Comparison of ENCODE assay signal across 10 cellular contexts in genomic region chr2:216014006-216014405, GRCh38. TPM values are rescaled to one million over a fixed set of nuclear protein-coding genes. Genes with fewer than 3 reads are reported as not detected.
DNase-seq lines count a peak whose midpoint lies in the region; ATAC-seq, FAIRE-seq and TF ChIP-seq lines count a peak whose summit lies in the region.
"Had no signal": no experiment of that assay in that cellular context is flagged by ENCODE, and none has a peak within 500 bp of the region (broad histone marks: within the 10 kb centered on the region; RNA-seq: fewer than 3 reads in every experiment).

No MANE protein-coding gene starts in this region.

- TF ChIP-seq CTCF in HFF-Myc (IDR thresholded peaks at IDR 0.05; ENCODE audit: low read depth, low read length, missing control alignments) (no peak), thyroid gland (IDR thresholded peaks at IDR 0.05) (no peak)

- no peak overlapping the region for H2AFZ ChIP-seq in ACC112 (ENCODE audit: low read length, unreplicated experiment)

- H4K5ac ChIP-seq in mesendoderm (ENCODE audit: low read length), result no peak overlapping the region

- FAIRE-seq in H54 (lab: Jason Lieb, UNC), result no peak

- H3K4me3 ChIP-seq in ACC112 (ENCODE audit: low read depth, low read length), result peak overlapping the region; percentile 95; the same call in 1 of the 2 replicates
- peak overlapping the region; percentile 61; the same call in 1 of the 2 replicates for H3K4me3 ChIP-seq in HFF-Myc (replicated peaks; ENCODE audit: low read depth, low read length)
- no peak overlapping the region for H3K4me3 ChIP-seq in mesendoderm (ENCODE audit: low read length)
- no peak overlapping the region for H3K4me3 ChIP-seq in thyroid gland (replicated peaks in 1 of 3)

- H3K27me3 Mint-ChIP-seq in activated T-helper 2 cell treated with anti-CD3 and anti-CD28 coated beads, Interferon-gamma antibody, Interleukin-2, Interleukin-4, amounts not matched to agents 10 μg/mL and 5 μg/mL and 100 μg/mL, durations not matched to agents 14 hours and 24 hours and 36 hours (ENCODE audit: low read depth), result no peaks in the 10 kb centered on the region

- intact Hi-C loops in activated T-helper 2 cell treated with anti-CD3 and anti-CD28 coated beads, Interferon-gamma antibody, Interleukin-2, Interleukin-4, amounts not matched to agents 10 μg/mL and 5 μg/mL and 100 μg/mL, durations not matched to agents 14 hours and 24 hours and 36 hours (cut with micrococcal nuclease), result loop anchor here (10.0 kb wide), 1 partner anchor 269 kb away; no protein-coding TSS in a partner anchor
- intact Hi-C loops in thyroid gland (cut with DNase I), result no loop called here

- H3K27ac ChIP-seq in ACC112 (ENCODE audit: low read depth, low read length) (no peak overlapping the region), mesendoderm (ENCODE audit: low read depth, low read length) (no peak overlapping the region), thyroid gland (no peak overlapping the region)
- H3K27ac ChIP-seq: thoracic aorta had no signal

- no peak overlapping the region for H3K4me2 ChIP-seq in mesendoderm (ENCODE audit: low read length)

- no peaks in the 10 kb centered on the region for H3K9me3 ChIP-seq in thyroid gland
- H3K9me3 ChIP-seq: thoracic aorta had no signal

- H3K79me2 ChIP-seq in ACC112 (ENCODE audit: control insufficient read depth, insufficient read depth, low read length, unreplicated experiment), result no peaks in the 10 kb centered on the region
- peaks cover 19% of the 10 kb centered on the region for H3K79me2 ChIP-seq in mesendoderm (ENCODE audit: control insufficient read depth, insufficient read depth, low read length)

- no peak for ATAC-seq in GM19467 (IDR thresholded peaks at IDR 0.05; ENCODE audit: unreplicated experiment)

- no peak overlapping the region for H3K9ac ChIP-seq in mesendoderm (ENCODE audit: low read length)

- no peaks in the 10 kb centered on the region for H3K36me3 ChIP-seq in ACC112 (ENCODE audit: insufficient read depth, low read length)
- no peaks in the 10 kb centered on the region for H3K36me3 ChIP-seq in mesendoderm (ENCODE audit: control insufficient read depth, insufficient read depth, low read length)
- no peaks in the 10 kb centered on the region for H3K36me3 ChIP-seq in thyroid gland
- H3K36me3 ChIP-seq: thoracic aorta had no signal

- no peak for TF ChIP-seq POLR2A in H54 (IDR thresholded peaks at IDR 0.05; ENCODE audit: low read depth, low read length)
- TF ChIP-seq POLR2A in thyroid gland (IDR thresholded peaks at IDR 0.05), result no peak

- H3K36me3 Mint-ChIP-seq in activated T-helper 2 cell treated with anti-CD3 and anti-CD28 coated beads, Interferon-gamma antibody, Interleukin-2, Interleukin-4, amounts not matched to agents 10 μg/mL and 5 μg/mL and 100 μg/mL, durations not matched to agents 14 hours and 24 hours and 36 hours (ENCODE audit: low read depth), result no peaks in the 10 kb centered on the region

- peaks cover 1% of the 10 kb centered on the region for H3K79me1 ChIP-seq in mesendoderm (ENCODE audit: low read length)

- H2BK15ac ChIP-seq in mesendoderm (replicated peaks; ENCODE audit: low read depth), result no peak overlapping the region

- no peak overlapping the region for H3K18ac ChIP-seq in mesendoderm (ENCODE audit: low read length)

- H3K27me3 ChIP-seq in ACC112 (ENCODE audit: insufficient read depth, low read length) (no peaks in the 10 kb centered on the region), mesendoderm (ENCODE audit: insufficient read depth, low read length, poor library complexity) (no peaks in the 10 kb centered on the region), thyroid gland (no peaks in the 10 kb centered on the region)
- H3K27me3 ChIP-seq: foreskin keratinocyte had no signal

- peak overlapping the region; percentile 32 for H3K27ac Mint-ChIP-seq in activated T-helper 2 cell treated with anti-CD3 and anti-CD28 coated beads, Interferon-gamma antibody, Interleukin-2, Interleukin-4, amounts not matched to agents 10 μg/mL and 5 μg/mL and 100 μg/mL, durations not matched to agents 14 hours and 24 hours and 36 hours

- H2BK120ac ChIP-seq in mesendoderm (ENCODE audit: low read depth, low read length), result no peak overlapping the region

- no peak for DNase-seq in HFF-Myc (ENCODE audit: extremely low read depth, low read depth)
- DNase-seq in activated T-helper 2 cell treated with anti-CD3 and anti-CD28 coated beads, Interferon-gamma antibody, Interleukin-2, Interleukin-4, amounts not matched to agents 10 μg/mL and 5 μg/mL and 100 μg/mL, durations not matched to agents 14 hours and 24 hours and 36 hours (ENCODE audit: low spot score), result no peak
- no peak for DNase-seq in mesendoderm
- DNase-seq in islet precursor cell, result no peak
- DNase-seq in H54 (ENCODE audit: insufficient read length, low spot score), result no peak
- no peak for DNase-seq in thyroid gland

- H2AK5ac ChIP-seq in mesendoderm (ENCODE audit: low read length), result peak overlapping the region; percentile 20

- H3K4me1 ChIP-seq in ACC112 (ENCODE audit: control insufficient read depth, insufficient read depth, low read length, unreplicated experiment), result peaks cover 5% of the 10 kb centered on the region
- no peaks in the 10 kb centered on the region for H3K4me1 ChIP-seq in mesendoderm (ENCODE audit: control insufficient read depth, low read depth, low read length)
- H3K4me1 ChIP-seq in thyroid gland, result peaks cover 4 to 14% of the 10 kb centered on the region in 2 donors

- H4K8ac ChIP-seq in mesendoderm (ENCODE audit: low read depth, low read length), result no peak overlapping the region

- no peak overlapping the region for H3K23ac ChIP-seq in mesendoderm (ENCODE audit: low read length)

- peaks cover 54% of the 10 kb centered on the region for H3K4me1 Mint-ChIP-seq in activated T-helper 2 cell treated with anti-CD3 and anti-CD28 coated beads, Interferon-gamma antibody, Interleukin-2, Interleukin-4, amounts not matched to agents 10 μg/mL and 5 μg/mL and 100 μg/mL, durations not matched to agents 14 hours and 24 hours and 36 hours (ENCODE audit: low read depth)

- no peaks in the 10 kb centered on the region for H3K9me3 Mint-ChIP-seq in activated T-helper 2 cell treated with anti-CD3 and anti-CD28 coated beads, Interferon-gamma antibody, Interleukin-2, Interleukin-4, amounts not matched to agents 10 μg/mL and 5 μg/mL and 100 μg/mL, durations not matched to agents 14 hours and 24 hours and 36 hours

- no peak overlapping the region for H2BK5ac ChIP-seq in mesendoderm (ENCODE audit: low read length)

- no CpG with 5 or more reads among the region's 8 CpGs for WGBS in mesendoderm (ENCODE audit: extremely low coverage, insufficient coverage, low lambda C conversion rate)
- WGBS in thyroid gland, 2 donors, result 88 to 94% methylated on average over 8 of the region's 8 CpGs

- peak overlapping the region; percentile 52 for H3K4me3 Mint-ChIP-seq in activated T-helper 2 cell treated with anti-CD3 and anti-CD28 coated beads, Interferon-gamma antibody, Interleukin-2, Interleukin-4, amounts not matched to agents 10 μg/mL and 5 μg/mL and 100 μg/mL, durations not matched to agents 14 hours and 24 hours and 36 hours (ENCODE audit: low read depth)

- H3K4ac ChIP-seq in mesendoderm (ENCODE audit: low read depth, low read length), result no peak overlapping the region

- no peak overlapping the region for H3K56ac ChIP-seq in mesendoderm (ENCODE audit: low read length)

RNA-seq across cellular contexts. Expression of gene MREG, which starts 0.7 kb away (rescaled TPM):
- 15.3 and 15.7 TPM in 2 replicates for total RNA-seq in activated T-helper 2 cell treated with anti-CD3 and anti-CD28 coated beads, Interferon-gamma antibody, Interleukin-2, Interleukin-4, amounts not matched to agents 10 μg/mL and 5 μg/mL and 100 μg/mL, durations not matched to agents 14 hours and 24 hours and 36 hours
- polyA plus RNA-seq in mesendoderm (2013, experiment 1 of 2), result 17.2 TPM
- polyA plus RNA-seq in mesendoderm (2013, experiment 2 of 2), result 17.8 TPM
- 1 to 10 TPM; 4.4 to 5.4 (median 5.2) TPM for total RNA-seq in thyroid gland

Comparison
In these comparisons a context has a peak if more than half of its experiments do, and no peak if none do; other contexts are left out.
1. H3K4me3 ChIP-seq: peak in ACC112 (single experiment) and HFF-Myc (single experiment); none in mesendoderm (single experiment) and thyroid gland (0 of 3).